Comparison of ENCODE assay signal across 25 cellular contexts in the genomic region with DNA sequence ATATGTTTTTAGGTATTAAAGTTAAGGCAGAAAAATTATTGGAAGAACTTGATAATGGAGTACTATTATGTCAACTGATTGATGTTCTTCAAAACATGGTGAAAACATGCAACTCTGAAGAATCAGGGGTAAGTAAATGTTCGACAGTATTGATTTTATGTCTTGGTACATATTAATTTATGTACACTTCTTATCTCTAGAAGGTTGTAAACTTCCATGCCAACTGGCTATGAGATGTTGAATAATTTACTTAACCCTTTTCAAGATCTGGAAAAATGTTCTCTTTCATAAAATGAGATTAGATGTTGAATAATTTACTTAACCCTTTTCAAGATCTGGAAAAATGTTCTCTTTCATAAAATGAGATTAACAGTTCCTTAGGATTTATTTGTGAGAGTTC.
"Had no signal": no experiment of that assay in that cellular context is flagged by ENCODE, and none has a peak within 500 bp of the region (broad histone marks: within the 10 kb centered on the region; RNA-seq: fewer than 3 reads in every experiment).

No MANE protein-coding gene starts in this region.

- H3K27ac ChIP-seq: colonic mucosa, epithelial cell of prostate, gastrocnemius medialis, heart left ventricle, hepatocyte, lower lobe of right lung, neutrophil, parathyroid adenoma, right lobe of liver, stomach, tibial artery had no signal

- DNase-seq: colonic mucosa; effector CD8-positive, alpha-beta T cell; endodermal cell; foreskin fibroblast; gastrocnemius medialis; heart left ventricle; kidney glomerular epithelial cell; left ventricle myocardium superior; lower lobe of right lung; naive B cell; right lobe of liver; stimulated activated CD4-positive, alpha-beta T cell treated with anti-CD3 and anti-CD28 coated beads, Interleukin-12 subunit alpha, Interleukin-12 subunit beta, amount 100 ng/mL, for 4 hours; stimulated activated CD4-positive, alpha-beta T cell treated with anti-CD3 and anti-CD28 coated beads, Interleukin-1b, Interleukin-23, amount 100 ng/mL, for 48 hours; stimulated activated CD4-positive, alpha-beta T cell treated with anti-CD3 and anti-CD28 coated beads, Interleukin-4, amount 100 ng/mL, for 24 hours; stimulated activated naive CD4-positive, alpha-beta T cell treated with Interleukin-2 at 50 U/mL for 16 hours; stomach; tibial artery had no signal

- H3K27me3 ChIP-seq: colonic mucosa, gastrocnemius medialis, heart left ventricle, hepatocyte, neutrophil, right lobe of liver, stomach, tibial artery had no signal

- ATAC-seq: esophagus mucosa; gastrocnemius medialis; heart left ventricle; left ventricle myocardium superior; lower lobe of right lung; natural killer cell treated with Interleukin-12 subunit alpha and Interleukin-12 subunit beta and Interleukin-15 and Interleukin-18, amount 100 ng/mL, for 72 hours; right lobe of liver; stimulated activated effector memory CD8-positive, alpha-beta T cell treated with anti-CD3 and anti-CD28 coated beads, Interleukin-12 subunit alpha, Interleukin-12 subunit beta, amount 100 ng/mL, for 72 hours had no signal

- H3K9me3 ChIP-seq: colonic mucosa, gastrocnemius medialis, heart left ventricle, lower lobe of right lung, neutrophil, right lobe of liver had no signal

- H3K4me3 ChIP-seq: colonic mucosa, gastrocnemius medialis, heart left ventricle, hepatocyte, lower lobe of right lung, right lobe of liver, smooth muscle cell, stomach, tibial artery had no signal

- H3K36me3 ChIP-seq: colonic mucosa, gastrocnemius medialis, heart left ventricle, lower lobe of right lung, neutrophil, right lobe of liver, stomach, tibial artery had no signal

- H3K4me1 ChIP-seq: colonic mucosa, gastrocnemius medialis, heart left ventricle, lower lobe of right lung, parathyroid adenoma, right lobe of liver, stomach, tibial artery had no signal
